In genomic region chr18:11504962-11505361, GRCh38 we compare ENCODE assay signal across 25 cellular contexts.
DNase-seq lines count a peak whose midpoint lies in the region; ATAC-seq and TF ChIP-seq lines count a peak whose summit lies in the region.
"Had no signal": no experiment of that assay in that cellular context is flagged by ENCODE, and none has a peak within 500 bp of the region (broad histone marks: within the 10 kb centered on the region; RNA-seq: fewer than 3 reads in every experiment).

No MANE protein-coding gene starts in this region.

- CTCF ChIA-PET in IMR-90 (lab: Yijun Ruan, JAX): interaction anchor here (1.7 kb wide), 1 partner anchor 193 kb away, joined by 5 read pairs; no protein-coding TSS in a partner anchor
- CTCF ChIA-PET in CD8-positive, alpha-beta memory T cell (lab: Charles Lee): no interaction called here

- H3K4me3 ChIP-seq in IMR-90 (ENCODE audit: insufficient read depth, low read depth, low read length): no peak overlapping the region
- no peak overlapping the region for H3K4me3 ChIP-seq in CD8-positive, alpha-beta memory T cell (ENCODE audit: low read length)
- H3K4me3 ChIP-seq: HAP-1 had no signal

- intact Hi-C loops in IMR-90 (cut with micrococcal nuclease): loop anchor here (5.0 kb wide), 1 partner anchor 178 kb away; no protein-coding TSS in a partner anchor

- H2BK15ac ChIP-seq in IMR-90 (ENCODE audit: low read depth, low read length): no peak overlapping the region

- H3K36me3 ChIP-seq in IMR-90 (ENCODE audit: control insufficient read depth, insufficient read depth, low read length): no peaks in the 10 kb centered on the region
- H3K36me3 ChIP-seq in CD8-positive, alpha-beta memory T cell (ENCODE audit: insufficient read depth, low read length): no peaks in the 10 kb centered on the region
- H3K36me3 ChIP-seq: HAP-1 had no signal

- no peak overlapping the region for H3K56ac ChIP-seq in IMR-90 (ENCODE audit: extremely low read depth, insufficient read depth, low read length)

- H3K9me3 ChIP-seq in IMR-90 (ENCODE audit: control insufficient read depth, insufficient read depth, low read length): no peaks in the 10 kb centered on the region
- no peaks in the 10 kb centered on the region for H3K9me3 ChIP-seq in CD8-positive, alpha-beta memory T cell (ENCODE audit: low read length)
- H3K9me3 ChIP-seq: HAP-1 had no signal

- in situ Hi-C loops in IMR-90 (cut with MboI; ENCODE audit: low sequenced_read_pairs): no loop called here

- no peak overlapping the region for H2BK120ac ChIP-seq in IMR-90 (ENCODE audit: low read depth, low read length)

- no peak overlapping the region for H3K4me2 ChIP-seq in IMR-90 (ENCODE audit: low read depth, low read length)

- peaks cover 0 to 2% (median 0%) of the 10 kb centered on the region in 5 donors for H3K9me3 Mint-ChIP-seq in CD8-positive, alpha-beta memory T cell
- H3K9me3 Mint-ChIP-seq: IgD-negative memory B cell; T-helper 1 cell treated with Interleukin-12 subunit alpha and Interleukin-12 subunit beta and Interleukin-4 antibody, amounts not matched to agents 30 μg/mL and 1 μg/mL, for 36 hours had no signal

- H3K18ac ChIP-seq in IMR-90 (ENCODE audit: low read depth, low read length): no peak overlapping the region

- no peaks in the 10 kb centered on the region for H3K4me1 Mint-ChIP-seq in CD8-positive, alpha-beta memory T cell
- H3K4me1 Mint-ChIP-seq: CD4-positive, alpha-beta memory T cell had no signal

- TF ChIP-seq CTCF in IMR-90 (conservative IDR thresholded peaks at IDR 0.05; ENCODE audit: low read depth, low read length): no peak

- H2AK9ac ChIP-seq in IMR-90 (replicated peaks; ENCODE audit: low read depth, low read length, poor library complexity): peak overlapping the region; percentile 6

- no peaks in the 10 kb centered on the region for H4K20me1 ChIP-seq in IMR-90 (ENCODE audit: insufficient read depth, low read length)

- TF ChIP-seq RAD21 in IMR-90 (IDR thresholded peaks at IDR 0.05; ENCODE audit: low read length): no peak

- no peak overlapping the region for H3K27ac Mint-ChIP-seq in CD8-positive, alpha-beta memory T cell
- H3K27ac Mint-ChIP-seq: CD4-positive, alpha-beta memory T cell; IgD-negative memory B cell; T-helper 1 cell treated with Interleukin-12 subunit alpha and Interleukin-12 subunit beta and Interleukin-4 antibody, amounts not matched to agents 30 μg/mL and 1 μg/mL, for 36 hours had no signal

- H3K27me3 ChIP-seq in IMR-90 (ENCODE audit: control insufficient read depth, insufficient read depth, low read length): no peaks in the 10 kb centered on the region
- no peaks in the 10 kb centered on the region for H3K27me3 ChIP-seq in CD8-positive, alpha-beta memory T cell (ENCODE audit: insufficient read depth, low read length, poor library complexity, severe bottlenecking)

- H3K4me1 ChIP-seq in IMR-90 (ENCODE audit: control insufficient read depth, insufficient read depth, low read length): peaks cover 2% of the 10 kb centered on the region; the same call in 1 of the 2 replicates
- no peaks in the 10 kb centered on the region for H3K4me1 ChIP-seq in CD8-positive, alpha-beta memory T cell (ENCODE audit: insufficient read depth, low read length)
- H3K4me1 ChIP-seq: HAP-1 had no signal

- no peaks in the 10 kb centered on the region for H3K36me3 Mint-ChIP-seq in CD8-positive, alpha-beta memory T cell
- H3K36me3 Mint-ChIP-seq: CD4-positive, alpha-beta memory T cell; IgD-negative memory B cell had no signal

- no peak overlapping the region for H3K23ac ChIP-seq in IMR-90 (ENCODE audit: low read depth, low read length)

- no peak overlapping the region for H4K91ac ChIP-seq in IMR-90 (ENCODE audit: insufficient read depth, low read depth, low read length)

- ATAC-seq in IMR-90 (ENCODE audit: low read depth): no peak
- ATAC-seq: PC-3 had no signal

- TF ChIP-seq POLR2A in IMR-90 (IDR thresholded peaks at IDR 0.05; ENCODE audit: low read depth, low read length): no peak

- H3K27ac ChIP-seq in IMR-90 (ENCODE audit: insufficient read depth, low read length): no peak overlapping the region
- H3K27ac ChIP-seq in CD8-positive, alpha-beta memory T cell (ENCODE audit: low read depth, low read length): no peak overlapping the region

- POLR2A ChIA-PET in IMR-90 (lab: Charles Lee; ENCODE audit: unreplicated experiment): no interaction called here
- POLR2A ChIA-PET in CD8-positive, alpha-beta memory T cell (lab: Charles Lee): no interaction called here

- DNase-seq in ELF-1 (ENCODE audit: low read depth, low spot score): peak; percentile 26
- DNase-seq in IMR-90: no peak
- peak; percentile 22 for DNase-seq in RPMI8226
- peak; percentile 43 for DNase-seq in iPS-NIHi7 (ENCODE audit: extremely low spot score)
- no peak for DNase-seq in stimulated activated CD4-positive, alpha-beta T cell treated with anti-CD3 and anti-CD28 coated beads, Interleukin-4, amount 100 ng/mL, for 4 hours
- no peak for DNase-seq in activated gamma-delta T cell (lab: John Stamatoyannopoulos, UW)
- DNase-seq in CD8-positive, alpha-beta memory T cell: no peak
- DNase-seq: C1 segment of cervical spinal cord; Calu3; CD4-positive, alpha-beta memory T cell; DMS79 treated with DMSO at 0.1 percent for 48 hours; GOT3; NCI-H1105 treated with DMSO at 0.1 percent for 48 hours; NCI-H146; NCI-H1930; NCI-H2107; NCI-H446; NCI-H524 treated with DMSO at 0.1 percent for 48 hours; NCI-H774; NK-92 treated with Interleukin-12 subunit alpha and Interleukin-12 subunit beta, amount 100 ng/mL, for 24 hours; PC-3; Right ventricle myocardium superior had no signal

- H2AFZ ChIP-seq in IMR-90 (replicated peaks; ENCODE audit: low read length, poor library complexity): no peak overlapping the region

- H2BK20ac ChIP-seq in IMR-90 (ENCODE audit: low read depth, low read length): no peak overlapping the region

- H3K9ac ChIP-seq in IMR-90 (ENCODE audit: low read depth, low read length): no peak overlapping the region

- dilution Hi-C loops in IMR-90 (cut with HindIII; ENCODE audit: low sequenced_read_pairs, unreplicated experiment): no loop called here

- H3K4me3 Mint-ChIP-seq in CD8-positive, alpha-beta memory T cell: no peak overlapping the region
- H3K4me3 Mint-ChIP-seq: IgD-negative memory B cell; T-helper 1 cell treated with Interleukin-12 subunit alpha and Interleukin-12 subunit beta and Interleukin-4 antibody, amounts not matched to agents 30 μg/mL and 1 μg/mL, for 36 hours had no signal

- BruUV-seq in IMR-90 (replicated peaks; lab: Mats Ljungman, UMichigan): no TSS peak

- H3K14ac ChIP-seq in IMR-90 (replicated peaks; ENCODE audit: low read depth, low read length): no peak overlapping the region

- no peak overlapping the region for H4K8ac ChIP-seq in IMR-90 (ENCODE audit: low read depth in 2 of 2, low read length in 2 of 2)

- WGBS in IMR-90 (ENCODE audit: extremely low coverage in 2 of 2, insufficient read length in 1 of 2), 2 experiments: 90% methylated on average over 4 of the region's 6 CpGs; no CpG with 5 or more reads in 1 of the 2 experiments

- H3K9me1 ChIP-seq in IMR-90 (ENCODE audit: insufficient read depth, low read length): peaks cover 3% of the 10 kb centered on the region; the same call in 1 of the 2 replicates

- peaks cover 1 to 4% of the 10 kb centered on the region in 2 donors for H3K27me3 Mint-ChIP-seq in CD8-positive, alpha-beta memory T cell

- no peak overlapping the region for H3K4ac ChIP-seq in IMR-90 (ENCODE audit: low read depth, low read length)

- no peak overlapping the region for H2BK5ac ChIP-seq in IMR-90 (ENCODE audit: low read depth, low read length, poor library complexity, severe bottlenecking)

- no peaks in the 10 kb centered on the region for H3K79me1 ChIP-seq in IMR-90 (ENCODE audit: low read depth in 1 of 2, low read length in 2 of 2)

- H4K5ac ChIP-seq in IMR-90 (ENCODE audit: low read depth, low read length): no peak overlapping the region

- H2AK5ac ChIP-seq in IMR-90 (ENCODE audit: low read depth, low read length): no peak overlapping the region

TF ChIP-seq in IMR-90, 13 proteins besides CTCF, POLR2A, EP300 and RAD21:
- TF ChIP-seq CHD1 (IDR thresholded peaks at IDR 0.05; ENCODE audit: low read depth, low read length) (no peak), SMC3 (IDR thresholded peaks at IDR 0.05; ENCODE audit: low read depth, low read length) (no peak), FOS (IDR thresholded peaks at IDR 0.05; ENCODE audit: low read depth, low read length) (no peak), RCOR1 (IDR thresholded peaks at IDR 0.05; ENCODE audit: insufficient replicate concordance, low read length) (no peak), MXI1 (IDR thresholded peaks at IDR 0.05; ENCODE audit: borderline replicate concordance, low read depth, low read length) (no peak), RFX5 (IDR thresholded peaks at IDR 0.05; ENCODE audit: low read depth, low read length) (no peak), NFE2L2 (IDR thresholded peaks at IDR 0.05; ENCODE audit: low read depth, low read length) (no peak), MAFK (IDR thresholded peaks at IDR 0.05; ENCODE audit: low read depth, low read length) (no peak), USF2 (IDR thresholded peaks at IDR 0.05; ENCODE audit: low read depth, low read length) (no peak), CEBPB (IDR thresholded peaks at IDR 0.05; ENCODE audit: low read depth, low read length) (no peak), ELK1 (IDR thresholded peaks at IDR 0.05; ENCODE audit: borderline replicate concordance, low read depth, low read length) (no peak)

Comparison
In these comparisons a context has a peak if more than half of its experiments do, and no peak if none do; other contexts are left out.
1. DNase-seq: peak in ELF-1 (single experiment), RPMI8226 (single experiment) and iPS-NIHi7 (single experiment); none in IMR-90 (single experiment), stimulated activated CD4-positive, alpha-beta T cell treated with anti-CD3 and anti-CD28 coated beads, Interleukin-4, amount 100 ng/mL, for 4 hours (0 of 2), activated gamma-delta T cell (single experiment) and CD8-positive, alpha-beta memory T cell (0 of 5).